8 cellular contexts compared by ENCODE assay signal in genomic region chr2:91477731-91478672, GRCh38.
DNase-seq lines count a peak whose midpoint lies in the region; ATAC-seq and TF ChIP-seq lines count a peak whose summit lies in the region.

No MANE protein-coding gene starts in this region.

- H3K4me3 ChIP-seq in GM23248 (peak overlapping the region; percentile 49), heart left ventricle (peak overlapping the region; percentile 6 to 53 (median 46)), skin epidermis (peak overlapping the region; percentile 25 to 52 (median 36))

- no peaks in the 10 kb centered on the region for H3K9me2 ChIP-seq in GM23248 (ENCODE audit: insufficient read depth)

- H3K9ac ChIP-seq in GM23248: no peak overlapping the region

- H3K27me3 ChIP-seq in GM23248 (replicated peaks; ENCODE audit: insufficient read depth): peaks cover 26% of the 10 kb centered on the region
- H3K27me3 ChIP-seq in heart left ventricle: peaks cover 11 to 43% (median 28%) of the 10 kb centered on the region in 9 donors

- no peaks in the 10 kb centered on the region for H3K36me3 ChIP-seq in GM23248 (ENCODE audit: low read depth)
- H3K36me3 ChIP-seq in heart left ventricle: no peaks in the 10 kb centered on the region

- WGBS in GM23248 (ENCODE audit: low coverage in 1 of 2, low lambda C conversion rate in 2 of 2, missing lambda C conversion rate in 2 of 2), 2 experiments: 2 to 3% methylated on average over 96 to 123 of the region's 123 CpGs
- WGBS in heart left ventricle, 4 donors: 2 to 4% (median 3%) methylated on average over 123 of the region's 123 CpGs

- ATAC-seq in heart left ventricle: no peak
- no peak for ATAC-seq in HG02885 (IDR thresholded peaks at IDR 0.05; ENCODE audit: poor library complexity, unreplicated experiment)
- no peak for ATAC-seq in HG02759 (IDR thresholded peaks at IDR 0.05; ENCODE audit: unreplicated experiment)

- H3K9me3 ChIP-seq in GM23248 (ENCODE audit: low read depth): no peaks in the 10 kb centered on the region
- H3K9me3 ChIP-seq in heart left ventricle: peaks cover 0 to 3% (median 0%) of the 10 kb centered on the region in 12 donors

- no peak for TF ChIP-seq POLR2A in heart left ventricle (IDR thresholded peaks at IDR 0.05)

- H3K4me2 ChIP-seq in GM23248 (ENCODE audit: unreplicated experiment): peak overlapping the region; percentile 58

- H3F3A ChIP-seq in GM23248 (ENCODE audit: insufficient read depth): peaks cover 3% of the 10 kb centered on the region; the same call in 1 of the 2 replicates

- in situ Hi-C loops in GM23248 (cut with MboI): no loop called here

- H3K4me1 ChIP-seq in GM23248 (ENCODE audit: insufficient read depth) (no peaks in the 10 kb centered on the region), heart left ventricle (peaks cover 0 to 27% (median 11%) of the 10 kb centered on the region in 12 donors)

- intact Hi-C loops in heart left ventricle (cut with DNase I): no loop called here

- no peaks in the 10 kb centered on the region for H4K20me1 ChIP-seq in GM23248 (ENCODE audit: insufficient read depth)

- TF ChIP-seq CTCF in heart left ventricle (IDR thresholded peaks at IDR 0.05): no peak

- peak; percentile 46 for DNase-seq in GM23248
- DNase-seq in T-helper 9 cell: peak; percentile 26
- DNase-seq in heart left ventricle: peak; percentile 25 to 76 (median 43)
- DNase-seq in activated gamma-delta T cell (lab: John Stamatoyannopoulos, UW): no peak
- DNase-seq in activated CD4-positive, CD25-positive, alpha-beta regulatory T cell treated with anti-CD3 and anti-CD28 coated beads, Interleukin-2, amount 50 U/mL, for 72 hours: no peak

- no peaks in the 10 kb centered on the region for H3K79me2 ChIP-seq in GM23248 (ENCODE audit: insufficient read depth)

- H3K27ac ChIP-seq in GM23248: no peak overlapping the region
- H3K27ac ChIP-seq in heart left ventricle: no peak overlapping the region
- no peak overlapping the region for H3K27ac ChIP-seq in skin epidermis

- H2AFZ ChIP-seq in GM23248: peak overlapping the region; percentile 53

Comparison
In these comparisons a context has a peak if more than half of its experiments do, and no peak if none do; other contexts are left out.
1. DNase-seq: peak in GM23248 (single experiment), T-helper 9 cell (single experiment) and heart left ventricle (5 of 5); none in activated gamma-delta T cell (single experiment) and activated CD4-positive, CD25-positive, alpha-beta regulatory T cell treated with anti-CD3 and anti-CD28 coated beads, Interleukin-2, amount 50 U/mL, for 72 hours (single experiment).
2. Peak in every context shown above with its lines, with median percentiles within 50 percentile points of each other: H3K4me3 ChIP-seq.